In the genomic region with DNA sequence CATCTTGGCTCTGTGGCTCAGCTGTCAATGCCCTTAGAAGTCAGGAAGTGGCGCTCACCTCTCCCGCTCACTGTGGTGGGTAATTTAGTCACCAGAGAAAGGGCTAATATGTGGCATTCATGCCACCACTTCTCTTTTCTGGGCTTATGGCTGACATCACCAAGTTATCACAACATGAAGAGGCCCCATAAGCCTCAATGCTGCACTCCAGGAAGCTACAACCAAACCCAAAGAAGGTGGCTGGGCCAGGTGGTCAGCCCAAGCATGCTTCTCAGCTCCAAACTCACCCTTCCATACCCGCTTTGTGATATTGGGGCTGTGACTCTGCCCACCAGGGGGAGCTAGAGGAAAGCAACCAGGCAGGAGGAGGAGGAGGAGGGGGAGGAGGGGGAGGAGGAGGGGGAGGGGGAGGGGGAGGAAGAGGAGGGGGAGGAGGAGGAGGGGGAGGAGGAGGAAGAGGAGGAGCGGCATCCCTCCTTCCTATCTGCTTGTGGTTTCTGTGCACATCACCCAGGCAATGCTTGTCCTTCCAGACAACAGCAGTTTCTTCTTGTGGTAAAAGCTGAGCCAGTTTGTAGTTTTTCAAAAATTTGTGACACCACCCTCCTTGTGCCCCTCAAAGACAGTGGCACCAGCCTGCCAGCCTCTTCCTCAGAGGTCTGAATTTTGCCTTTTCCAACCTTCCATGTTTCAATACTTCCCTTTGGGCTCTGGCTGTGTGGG, we compare ENCODE assay signal across 8 cellular contexts. TPM values are rescaled to one million over a fixed set of nuclear protein-coding genes. Genes with fewer than 3 reads are reported as not detected.
DNase-seq lines count a peak whose midpoint lies in the region; ATAC-seq and TF ChIP-seq lines count a peak whose summit lies in the region.

No MANE protein-coding gene starts in this region.

- no peaks in the 10 kb centered on the region for H3K4me1 ChIP-seq in colonic mucosa
- no peaks in the 10 kb centered on the region for H3K4me1 ChIP-seq in lower lobe of right lung

- CTCF ChIA-PET in activated CD4-positive, alpha-beta T cell treated with anti-CD3 and anti-CD28 coated beads for 36 hours (lab: Charles Lee): interaction anchor here (0.6 to 3.1 kb wide), 23 partner anchors 10 to 751 kb away, joined by 3 to 19 read pairs (median 4); a partner anchor contains a TSS

- H3K27ac Mint-ChIP-seq in activated CD4-positive, alpha-beta T cell treated with anti-CD3 and anti-CD28 coated beads for 36 hours: no peak overlapping the region

- H3K4me3 Mint-ChIP-seq in activated CD4-positive, alpha-beta T cell treated with anti-CD3 and anti-CD28 coated beads for 36 hours: no peak overlapping the region

- DNase-seq in Caki2 (ENCODE audit: low read depth) (peak; percentile 36), NCI-H1930 (lab: John Stamatoyannopoulos, UW) (peak; percentile 1 to 56), colonic mucosa (peak; percentile 86), lower lobe of right lung (peak; percentile 60), mesenteric fat pad (ENCODE audit: low spot score) (no peak)
- DNase-seq in activated CD4-positive, alpha-beta T cell treated with anti-CD3 and anti-CD28 coated beads for 36 hours: peak; percentile 85
- peak; percentile 51 to 53 for DNase-seq in stimulated activated CD8-positive, alpha-beta memory T cell treated with anti-CD3 and anti-CD28 coated beads, Interleukin-2, amount 100 ng/mL, for 48 hours (ENCODE audit: low read depth in 2 of 2)

- H3K4me1 Mint-ChIP-seq in activated CD4-positive, alpha-beta T cell treated with anti-CD3 and anti-CD28 coated beads for 36 hours: peaks cover 11% of the 10 kb centered on the region

- no peak overlapping the region for H3K27ac ChIP-seq in colonic mucosa
- H3K27ac ChIP-seq in lower lobe of right lung: no peak overlapping the region

- POLR2A ChIA-PET in activated CD4-positive, alpha-beta T cell treated with anti-CD3 and anti-CD28 coated beads for 36 hours (lab: Charles Lee): interaction anchor here (0.6 kb wide), 1 partner anchor 253 kb away, joined by 8 read pairs; no protein-coding TSS in a partner anchor

- in situ Hi-C loops in Caki2 (cut with HindIII; ENCODE audit: low pct_unique_long_range_greater_than_20kb, low sequenced_read_pairs): no loop called here

- H3K4me3 ChIP-seq in colonic mucosa (no peak overlapping the region), lower lobe of right lung (no peak overlapping the region)

- H3K36me3 Mint-ChIP-seq in activated CD4-positive, alpha-beta T cell treated with anti-CD3 and anti-CD28 coated beads for 36 hours (ENCODE audit: low read depth): no peaks in the 10 kb centered on the region

- H3K9me3 Mint-ChIP-seq in activated CD4-positive, alpha-beta T cell treated with anti-CD3 and anti-CD28 coated beads for 36 hours (ENCODE audit: low read depth): no peaks in the 10 kb centered on the region

- H3K27me3 ChIP-seq in colonic mucosa: no peaks in the 10 kb centered on the region
- H3K27me3 ChIP-seq in lower lobe of right lung (ENCODE audit: low read depth): peaks cover 5% of the 10 kb centered on the region

- H3K9ac ChIP-seq in colonic mucosa (ENCODE audit: low read depth in 2 of 2, low read length in 2 of 2): no peak overlapping the region

- H3K36me3 ChIP-seq in colonic mucosa (no peaks in the 10 kb centered on the region), lower lobe of right lung (no peaks in the 10 kb centered on the region)

- TF ChIP-seq CTCF in colonic mucosa (IDR thresholded peaks at IDR 0.05): peak; percentile 34
- TF ChIP-seq CTCF in lower lobe of right lung (IDR thresholded peaks at IDR 0.05): peak; percentile 51

- no peaks in the 10 kb centered on the region for H3K9me3 ChIP-seq in colonic mucosa
- H3K9me3 ChIP-seq in lower lobe of right lung: no peaks in the 10 kb centered on the region

- peak; percentile 82 for ATAC-seq in GM21619 (IDR thresholded peaks at IDR 0.05; ENCODE audit: unreplicated experiment)
- ATAC-seq in activated CD4-positive, alpha-beta T cell treated with anti-CD3 and anti-CD28 coated beads for 36 hours: peak; percentile 83
- ATAC-seq in lower lobe of right lung: peak; percentile 80 to 81

- intact Hi-C loops in activated CD4-positive, alpha-beta T cell treated with anti-CD3 and anti-CD28 coated beads for 36 hours (cut with DNase I, micrococcal nuclease): loop anchor here (1.0 to 10.0 kb wide), 5 partner anchors 171 to 369 kb away; a partner anchor contains a TSS
- intact Hi-C loops in colonic mucosa (cut with DNase I) (loop anchor here (2.0 to 10.0 kb wide), 2 partner anchors 109 to 175 kb away; no protein-coding TSS in a partner anchor), lower lobe of right lung (cut with DNase I) (no loop called here)

- peaks cover 5% of the 10 kb centered on the region for H3K27me3 Mint-ChIP-seq in activated CD4-positive, alpha-beta T cell treated with anti-CD3 and anti-CD28 coated beads for 36 hours

RNA-seq across cellular contexts. Expression of a gene that starts 42.1 kb away (rescaled TPM):
- not detected in 2 replicates for total RNA-seq in Caki2 (2014; rRNA removed; shearing (Covaris generic); ENCODE audit: low replicate concordance)
- not detected for total RNA-seq in activated CD4-positive, alpha-beta T cell treated with anti-CD3 and anti-CD28 coated beads for 36 hours
- total RNA-seq in colonic mucosa (not detected), lower lobe of right lung (not detected), mesenteric fat pad (not detected)

RNA-seq across cellular contexts. Expression of a gene that starts 55.2 kb away (rescaled TPM):
- not detected in 2 replicates for total RNA-seq in Caki2 (2014; rRNA removed; shearing (Covaris generic); ENCODE audit: low replicate concordance)
- under 1 TPM; 0.05 to 0.09 TPM for total RNA-seq in activated CD4-positive, alpha-beta T cell treated with anti-CD3 and anti-CD28 coated beads for 36 hours
- not detected for total RNA-seq in colonic mucosa
- 0.27 TPM for total RNA-seq in lower lobe of right lung
- total RNA-seq in mesenteric fat pad: 0.22 TPM
